1 cellular context compared by ENCODE assay signal in the genomic region with DNA sequence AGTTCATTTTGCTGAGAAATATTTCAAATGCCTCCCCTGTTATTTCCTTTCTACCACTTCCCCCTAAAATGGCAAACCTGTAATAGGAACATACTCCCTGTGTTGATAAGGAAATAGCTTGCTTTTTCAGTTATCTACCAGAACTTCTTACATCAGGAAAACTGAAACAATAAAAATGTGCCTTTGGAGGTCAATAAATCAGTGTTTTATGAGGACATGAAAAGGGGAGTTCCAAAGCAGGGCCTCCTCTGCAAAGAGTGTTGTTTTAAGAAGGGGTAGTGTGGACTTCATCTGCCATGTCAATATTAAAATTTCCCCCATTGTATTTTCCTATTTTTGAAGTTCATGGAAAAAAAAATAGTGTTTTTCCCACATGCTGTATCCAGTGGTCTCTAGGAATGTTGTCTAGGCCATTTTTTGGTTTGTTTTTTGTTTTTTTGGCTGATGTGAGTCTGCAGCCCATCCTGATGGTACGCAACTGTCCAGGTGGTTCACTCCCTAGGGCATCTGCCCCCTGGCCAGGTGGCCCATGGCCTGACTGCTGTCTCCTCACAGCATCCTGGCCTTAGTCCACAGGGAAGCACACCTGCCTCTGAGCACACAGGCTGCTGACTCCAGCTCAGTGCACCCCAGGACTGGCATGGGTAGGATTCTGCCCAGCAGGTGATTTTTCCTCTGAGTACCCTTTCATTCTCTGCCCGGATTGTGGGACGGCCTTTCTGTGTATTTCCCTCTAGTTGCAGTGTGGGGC.
TF ChIP-seq lines count a peak whose summit lies in the region.

No MANE protein-coding gene starts in this region.

TF ChIP-seq in GM23338, 12 proteins besides CTCF, POLR2A, EP300 and RAD21 (continued from another document):
- TF ChIP-seq ZNF331 (CRISPR knock-in tag; IDR thresholded peaks at IDR 0.05; ENCODE audit: low read depth) (no peak), STAT1 (IDR thresholded peaks at IDR 0.05; ENCODE audit: unreplicated experiment) (no peak), CREB1 (CRISPR knock-in tag; IDR thresholded peaks at IDR 0.05; ENCODE audit: low read depth) (no peak), EZH2 (IDR thresholded peaks at IDR 0.05; ENCODE audit: low read depth, unreplicated experiment) (no peak), EZH2phosphoT487 (IDR thresholded peaks at IDR 0.05; ENCODE audit: unreplicated experiment) (no peak), ZNF114 (CRISPR knock-in tag; IDR thresholded peaks at IDR 0.05) (no peak)
- TF ChIP-seq, protein P1, sequence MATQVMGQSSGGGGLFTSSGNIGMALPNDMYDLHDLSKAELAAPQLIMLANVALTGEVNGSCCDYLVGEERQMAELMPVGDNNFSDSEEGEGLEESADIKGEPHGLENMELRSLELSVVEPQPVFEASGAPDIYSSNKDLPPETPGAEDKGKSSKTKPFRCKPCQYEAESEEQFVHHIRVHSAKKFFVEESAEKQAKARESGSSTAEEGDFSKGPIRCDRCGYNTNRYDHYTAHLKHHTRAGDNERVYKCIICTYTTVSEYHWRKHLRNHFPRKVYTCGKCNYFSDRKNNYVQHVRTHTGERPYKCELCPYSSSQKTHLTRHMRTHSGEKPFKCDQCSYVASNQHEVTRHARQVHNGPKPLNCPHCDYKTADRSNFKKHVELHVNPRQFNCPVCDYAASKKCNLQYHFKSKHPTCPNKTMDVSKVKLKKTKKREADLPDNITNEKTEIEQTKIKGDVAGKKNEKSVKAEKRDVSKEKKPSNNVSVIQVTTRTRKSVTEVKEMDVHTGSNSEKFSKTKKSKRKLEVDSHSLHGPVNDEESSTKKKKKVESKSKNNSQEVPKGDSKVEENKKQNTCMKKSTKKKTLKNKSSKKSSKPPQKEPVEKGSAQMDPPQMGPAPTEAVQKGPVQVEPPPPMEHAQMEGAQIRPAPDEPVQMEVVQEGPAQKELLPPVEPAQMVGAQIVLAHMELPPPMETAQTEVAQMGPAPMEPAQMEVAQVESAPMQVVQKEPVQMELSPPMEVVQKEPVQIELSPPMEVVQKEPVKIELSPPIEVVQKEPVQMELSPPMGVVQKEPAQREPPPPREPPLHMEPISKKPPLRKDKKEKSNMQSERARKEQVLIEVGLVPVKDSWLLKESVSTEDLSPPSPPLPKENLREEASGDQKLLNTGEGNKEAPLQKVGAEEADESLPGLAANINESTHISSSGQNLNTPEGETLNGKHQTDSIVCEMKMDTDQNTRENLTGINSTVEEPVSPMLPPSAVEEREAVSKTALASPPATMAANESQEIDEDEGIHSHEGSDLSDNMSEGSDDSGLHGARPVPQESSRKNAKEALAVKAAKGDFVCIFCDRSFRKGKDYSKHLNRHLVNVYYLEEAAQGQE (IDR thresholded peaks at IDR 0.05; ENCODE audit: unreplicated experiment): no peak
- TF ChIP-seq, protein P2, sequence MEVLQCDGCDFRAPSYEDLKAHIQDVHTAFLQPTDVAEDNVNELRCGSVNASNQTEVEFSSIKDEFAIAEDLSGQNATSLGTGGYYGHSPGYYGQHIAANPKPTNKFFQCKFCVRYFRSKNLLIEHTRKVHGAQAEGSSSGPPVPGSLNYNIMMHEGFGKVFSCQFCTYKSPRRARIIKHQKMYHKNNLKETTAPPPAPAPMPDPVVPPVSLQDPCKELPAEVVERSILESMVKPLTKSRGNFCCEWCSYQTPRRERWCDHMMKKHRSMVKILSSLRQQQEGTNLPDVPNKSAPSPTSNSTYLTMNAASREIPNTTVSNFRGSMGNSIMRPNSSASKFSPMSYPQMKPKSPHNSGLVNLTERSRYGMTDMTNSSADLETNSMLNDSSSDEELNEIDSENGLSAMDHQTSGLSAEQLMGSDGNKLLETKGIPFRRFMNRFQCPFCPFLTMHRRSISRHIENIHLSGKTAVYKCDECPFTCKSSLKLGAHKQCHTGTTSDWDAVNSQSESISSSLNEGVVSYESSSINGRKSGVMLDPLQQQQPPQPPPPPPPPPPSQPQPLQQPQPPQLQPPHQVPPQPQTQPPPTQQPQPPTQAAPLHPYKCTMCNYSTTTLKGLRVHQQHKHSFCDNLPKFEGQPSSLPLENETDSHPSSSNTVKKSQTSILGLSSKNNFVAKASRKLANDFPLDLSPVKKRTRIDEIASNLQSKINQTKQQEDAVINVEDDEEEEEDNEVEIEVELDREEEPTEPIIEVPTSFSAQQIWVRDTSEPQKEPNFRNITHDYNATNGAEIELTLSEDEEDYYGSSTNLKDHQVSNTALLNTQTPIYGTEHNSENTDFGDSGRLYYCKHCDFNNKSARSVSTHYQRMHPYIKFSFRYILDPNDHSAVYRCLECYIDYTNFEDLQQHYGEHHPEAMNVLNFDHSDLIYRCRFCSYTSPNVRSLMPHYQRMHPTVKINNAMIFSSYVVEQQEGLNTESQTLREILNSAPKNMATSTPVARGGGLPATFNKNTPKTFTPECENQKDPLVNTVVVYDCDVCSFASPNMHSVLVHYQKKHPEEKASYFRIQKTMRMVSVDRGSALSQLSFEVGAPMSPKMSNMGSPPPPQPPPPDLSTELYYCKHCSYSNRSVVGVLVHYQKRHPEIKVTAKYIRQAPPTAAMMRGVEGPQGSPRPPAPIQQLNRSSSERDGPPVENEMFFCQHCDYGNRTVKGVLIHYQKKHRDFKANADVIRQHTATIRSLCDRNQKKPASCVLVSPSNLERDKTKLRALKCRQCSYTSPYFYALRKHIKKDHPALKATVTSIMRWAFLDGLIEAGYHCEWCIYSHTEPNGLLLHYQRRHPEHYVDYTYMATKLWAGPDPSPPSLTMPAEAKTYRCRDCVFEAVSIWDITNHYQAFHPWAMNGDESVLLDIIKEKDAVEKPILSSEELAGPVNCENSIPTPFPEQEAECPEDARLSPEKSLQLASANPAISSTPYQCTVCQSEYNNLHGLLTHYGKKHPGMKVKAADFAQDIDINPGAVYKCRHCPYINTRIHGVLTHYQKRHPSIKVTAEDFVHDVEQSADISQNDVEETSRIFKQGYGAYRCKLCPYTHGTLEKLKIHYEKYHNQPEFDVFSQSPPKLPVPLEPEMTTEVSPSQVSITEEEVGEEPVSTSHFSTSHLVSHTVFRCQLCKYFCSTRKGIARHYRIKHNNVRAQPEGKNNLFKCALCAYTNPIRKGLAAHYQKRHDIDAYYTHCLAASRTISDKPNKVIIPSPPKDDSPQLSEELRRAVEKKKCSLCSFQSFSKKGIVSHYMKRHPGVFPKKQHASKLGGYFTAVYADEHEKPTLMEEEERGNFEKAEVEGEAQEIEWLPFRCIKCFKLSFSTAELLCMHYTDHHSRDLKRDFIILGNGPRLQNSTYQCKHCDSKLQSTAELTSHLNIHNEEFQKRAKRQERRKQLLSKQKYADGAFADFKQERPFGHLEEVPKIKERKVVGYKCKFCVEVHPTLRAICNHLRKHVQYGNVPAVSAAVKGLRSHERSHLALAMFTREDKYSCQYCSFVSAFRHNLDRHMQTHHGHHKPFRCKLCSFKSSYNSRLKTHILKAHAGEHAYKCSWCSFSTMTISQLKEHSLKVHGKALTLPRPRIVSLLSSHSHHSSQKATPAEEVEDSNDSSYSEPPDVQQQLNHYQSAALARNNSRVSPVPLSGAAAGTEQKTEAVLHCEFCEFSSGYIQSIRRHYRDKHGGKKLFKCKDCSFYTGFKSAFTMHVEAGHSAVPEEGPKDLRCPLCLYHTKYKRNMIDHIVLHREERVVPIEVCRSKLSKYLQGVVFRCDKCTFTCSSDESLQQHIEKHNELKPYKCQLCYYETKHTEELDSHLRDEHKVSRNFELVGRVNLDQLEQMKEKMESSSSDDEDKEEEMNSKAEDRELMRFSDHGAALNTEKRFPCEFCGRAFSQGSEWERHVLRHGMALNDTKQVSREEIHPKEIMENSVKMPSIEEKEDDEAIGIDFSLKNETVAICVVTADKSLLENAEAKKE (CRISPR knock-in tag; IDR thresholded peaks at IDR 0.05): no peak
